In genomic region chr10:96047004-96047649, GRCh38 we compare ENCODE assay signal across 1 cellular context.
TF ChIP-seq lines count a peak whose summit lies in the region.

No MANE protein-coding gene starts in this region.

TF ChIP-seq in GM12878, 131 proteins besides CTCF, POLR2A, EP300 and RAD21:
- TF ChIP-seq IKZF1 (conservative IDR thresholded peaks at IDR 0.05): no peak
- TF ChIP-seq LARP7 (IDR thresholded peaks at IDR 0.05): no peak
- TF ChIP-seq CHD2 (IDR thresholded peaks at IDR 0.05; ENCODE audit: borderline replicate concordance, low read depth, low read length): no peak
- TF ChIP-seq TCF7 (IDR thresholded peaks at IDR 0.05; ENCODE audit: borderline replicate concordance): no peak
- no peak for TF ChIP-seq POLR2AphosphoS2 (IDR thresholded peaks at IDR 0.05; ENCODE audit: low read depth, low read length)
- TF ChIP-seq BACH1 (IDR thresholded peaks at IDR 0.05; ENCODE audit: borderline replicate concordance): no peak
- no peak for TF ChIP-seq MEF2B (IDR thresholded peaks at IDR 0.05; ENCODE audit: partially characterized antibody, poor library complexity, severe bottlenecking)
- TF ChIP-seq ZNF687 (IDR thresholded peaks at IDR 0.05): no peak
- no peak for TF ChIP-seq SP1 (IDR thresholded peaks at IDR 0.05; ENCODE audit: low read depth, low read length)
- no peak for TF ChIP-seq SREBF2 (IDR thresholded peaks at IDR 0.05; ENCODE audit: low read length)
- TF ChIP-seq PML (IDR thresholded peaks at IDR 0.05; ENCODE audit: low read length): no peak
- TF ChIP-seq TCF12 (IDR thresholded peaks at IDR 0.05; ENCODE audit: low read depth, low read length): no peak
